18 cellular contexts compared by ENCODE assay signal in the genomic region with DNA sequence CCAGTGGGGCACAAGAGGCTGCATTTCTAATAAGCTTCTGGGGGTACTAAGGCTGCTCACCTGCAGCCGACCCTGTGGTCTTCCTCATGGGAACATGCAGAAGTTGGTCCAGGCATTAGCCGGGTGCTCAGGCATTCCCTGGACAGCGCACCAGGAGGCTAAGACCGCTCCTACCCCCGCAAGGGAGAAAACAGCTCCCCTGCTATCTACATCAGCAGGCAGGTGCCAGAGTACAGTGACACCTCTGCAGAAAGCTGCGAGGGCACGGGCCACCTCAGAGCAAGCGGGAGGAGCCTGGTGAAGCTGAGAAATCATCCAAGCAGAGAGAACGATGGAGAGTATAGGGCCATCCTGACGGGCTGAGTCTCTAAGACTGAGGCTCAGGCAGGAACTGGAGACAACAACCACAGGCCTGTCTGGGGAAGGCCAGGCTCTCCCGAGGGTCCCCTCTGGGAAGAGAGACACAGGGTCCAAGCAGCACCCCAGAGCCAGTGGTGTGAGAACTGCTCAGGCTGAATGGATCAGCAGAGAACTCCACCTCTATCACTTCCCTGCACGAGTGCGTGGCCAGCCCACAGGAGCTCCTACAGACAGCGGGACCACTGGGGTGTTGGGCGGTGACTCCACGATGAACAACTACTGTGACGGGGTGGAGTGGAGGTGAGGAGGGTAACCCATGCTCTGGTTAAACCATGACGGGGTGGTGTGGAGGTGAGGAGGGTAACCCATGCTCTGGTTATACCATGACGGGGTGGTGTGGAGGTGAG.
DNase-seq lines count a peak whose midpoint lies in the region; ATAC-seq, FAIRE-seq and TF ChIP-seq lines count a peak whose summit lies in the region.
"Had no signal": no experiment of that assay in that cellular context is flagged by ENCODE, and none has a peak within 500 bp of the region (broad histone marks: within the 10 kb centered on the region; RNA-seq: fewer than 3 reads in every experiment).

No MANE protein-coding gene starts in this region.

- TF ChIP-seq CTCF in RWPE1 (conservative IDR thresholded peaks at IDR 0.05; ENCODE audit: low read depth) (no peak), esophagus squamous epithelium (IDR thresholded peaks at IDR 0.05) (no peak), spleen (IDR thresholded peaks at IDR 0.05 in 8 of 11, conservative IDR thresholded peaks at IDR 0.05 in 3 of 11) (no peak)

- FAIRE-seq in HTR-8/SVneo (lab: Jason Lieb, UNC): peak; percentile 54
- FAIRE-seq: A549, H54 had no signal

- H3K4me3 ChIP-seq in esophagus squamous epithelium: no peak overlapping the region
- H3K4me3 ChIP-seq in spleen: no peak overlapping the region
- H3K4me3 ChIP-seq: A549, GM23248 had no signal

- ATAC-seq in HG02884 (IDR thresholded peaks at IDR 0.05; ENCODE audit: unreplicated experiment) (no peak), GM18511 (IDR thresholded peaks at IDR 0.05; ENCODE audit: unreplicated experiment) (no peak)
- ATAC-seq: HCT116 had no signal

- peaks cover 0 to 16% (median 10%) of the 10 kb centered on the region in 3 donors for H3K9me3 ChIP-seq in esophagus squamous epithelium
- H3K9me3 ChIP-seq in spleen: peaks cover 0 to 30% (median 21%) of the 10 kb centered on the region in 8 donors
- H3K9me3 ChIP-seq: BE2C had no signal

- TF ChIP-seq POLR2A in esophagus squamous epithelium (IDR thresholded peaks at IDR 0.05): no peak
- no peak for TF ChIP-seq POLR2A in spleen (IDR thresholded peaks at IDR 0.05)

- peak overlapping the region; percentile 49 for H3K27ac ChIP-seq in RWPE1
- peak overlapping the region; percentile 75 to 87 (median 80) for H3K27ac ChIP-seq in esophagus squamous epithelium
- H3K27ac ChIP-seq in spleen: no peak overlapping the region
- H3K27ac ChIP-seq: A549, GM23248, HL-60 had no signal

- 76 to 86% methylated on average over 11 of the region's 19 CpGs for WGBS in esophagus squamous epithelium, 2 donors
- WGBS in spleen, 5 donors: 90 to 96% (median 93%) methylated on average over 15 to 19 of the region's 19 CpGs

- H3K4me1 ChIP-seq in esophagus squamous epithelium (peaks cover 7 to 38% (median 14%) of the 10 kb centered on the region in 3 donors), spleen (peaks cover 0 to 6% (median 0%) of the 10 kb centered on the region in 6 donors)
- H3K4me1 ChIP-seq: BE2C, Caco-2 had no signal

- POLR2A ChIA-PET in RWPE1 (lab: Yijun Ruan, JAX; ENCODE audit: low non-redundant PET): no interaction called here

- CTCF ChIA-PET in RWPE1 (lab: Yijun Ruan, JAX): no interaction called here

- intact Hi-C loops in esophagus squamous epithelium (cut with DNase I) (no loop called here), spleen (cut with DNase I; ENCODE audit: low total_unique reads) (no loop called here)

- DNase-seq in HTR-8/SVneo (ENCODE audit: insufficient read length, low spot score) (no peak), RWPE1 (ENCODE audit: low spot score) (no peak), esophagus squamous epithelium (lab: John Stamatoyannopoulos, UW) (no peak), spleen (peak; percentile 56), NCI-H1417 treated with DMSO at 0.1 percent for 48 hours (lab: John Stamatoyannopoulos, UW) (no peak), NOMO-1 treated with DMSO at 0.1 percent for 48 hours (lab: John Stamatoyannopoulos, UW; ENCODE audit: unreplicated experiment) (no peak)
- DNase-seq: BE2C; Caco-2; CD8-positive, alpha-beta memory T cell; DND-41; GDM1; GM23248 had no signal

- H3K27me3 ChIP-seq in esophagus squamous epithelium: no peaks in the 10 kb centered on the region
- H3K27me3 ChIP-seq in spleen (replicated peaks in 1 of 7): no peaks in the 10 kb centered on the region
- H3K27me3 ChIP-seq: BE2C had no signal

- peaks cover 0 to 95% (median 16%) of the 10 kb centered on the region in 3 donors for H3K36me3 ChIP-seq in esophagus squamous epithelium
- peaks cover 4 to 99% (median 40%) of the 10 kb centered on the region in 6 donors for H3K36me3 ChIP-seq in spleen

Comparison
In these comparisons a context has a peak if more than half of its experiments do, and no peak if none do; other contexts are left out.
1. H3K27ac ChIP-seq: peak in RWPE1 (single experiment) and esophagus squamous epithelium (4 of 4); none in spleen (0 of 8).